11 cellular contexts compared by ENCODE assay signal in the genomic region with DNA sequence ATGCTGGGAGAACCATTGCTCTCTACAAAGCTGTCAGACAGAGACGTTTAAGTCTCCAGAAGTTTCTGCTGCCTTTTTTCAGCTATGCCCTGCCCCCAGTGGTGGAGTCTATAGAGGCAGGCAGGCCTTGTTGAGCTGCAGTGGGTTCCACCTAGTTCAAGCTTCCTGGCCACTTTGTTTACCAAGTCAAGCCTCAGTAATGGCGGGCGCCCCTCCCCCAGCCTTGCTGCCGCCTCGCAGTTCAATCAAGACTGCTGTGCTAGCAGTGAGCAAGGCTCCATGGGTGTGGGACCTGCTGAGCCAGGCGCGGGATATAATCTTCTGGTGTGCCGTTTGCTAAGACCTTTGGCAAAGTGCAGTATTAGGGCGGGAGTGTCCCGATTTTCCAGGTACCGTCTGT. TPM values are rescaled to one million over a fixed set of nuclear protein-coding genes. Genes with fewer than 3 reads are reported as not detected.
DNase-seq lines count a peak whose midpoint lies in the region; ATAC-seq, FAIRE-seq and TF ChIP-seq lines count a peak whose summit lies in the region.
"Had no signal": no experiment of that assay in that cellular context is flagged by ENCODE, and none has a peak within 500 bp of the region (broad histone marks: within the 10 kb centered on the region; RNA-seq: fewer than 3 reads in every experiment).

No MANE protein-coding gene starts in this region.

- FAIRE-seq in H54 (lab: Jason Lieb, UNC): no peak
- FAIRE-seq: kidney had no signal

- CTCF ChIA-PET in activated CD8-positive, alpha-beta T cell treated with anti-CD3 and anti-CD28 coated beads, Interleukin-2, amount 10 ng/mL, durations not matched to agents 7 days and 5 days (lab: Charles Lee): interaction anchor here (0.7 to 1.6 kb wide), 10 partner anchors 9 to 73 kb away, joined by 3 to 7 read pairs (median 4); no protein-coding TSS in a partner anchor

- H3K27me3 Mint-ChIP-seq in activated CD8-positive, alpha-beta T cell treated with anti-CD3 and anti-CD28 coated beads, Interleukin-2, amount 10 ng/mL, durations not matched to agents 7 days and 5 days (ENCODE audit: low read depth): no peaks in the 10 kb centered on the region
- no peaks in the 10 kb centered on the region for H3K27me3 Mint-ChIP-seq in neural crest cell (ENCODE audit: low read depth)

- peaks cover 2% of the 10 kb centered on the region for H3K4me1 Mint-ChIP-seq in activated CD8-positive, alpha-beta T cell treated with anti-CD3 and anti-CD28 coated beads, Interleukin-2, amount 10 ng/mL, durations not matched to agents 7 days and 5 days (ENCODE audit: low read depth)
- no peaks in the 10 kb centered on the region for H3K4me1 Mint-ChIP-seq in neural crest cell

- no peak for ATAC-seq in activated CD8-positive, alpha-beta T cell treated with anti-CD3 and anti-CD28 coated beads, Interleukin-2, amount 10 ng/mL, durations not matched to agents 7 days and 5 days
- ATAC-seq in HG02678 (IDR thresholded peaks at IDR 0.05; ENCODE audit: unreplicated experiment): no peak

- no peak for TF ChIP-seq POLR2A in H54 (IDR thresholded peaks at IDR 0.05; ENCODE audit: low read depth, low read length)

- H3K27ac Mint-ChIP-seq in activated CD8-positive, alpha-beta T cell treated with anti-CD3 and anti-CD28 coated beads, Interleukin-2, amount 10 ng/mL, durations not matched to agents 7 days and 5 days: no peak overlapping the region
- H3K27ac Mint-ChIP-seq in neural crest cell (ENCODE audit: unreplicated experiment): no peak overlapping the region

- peaks cover 61% of the 10 kb centered on the region for H3K36me3 Mint-ChIP-seq in activated CD8-positive, alpha-beta T cell treated with anti-CD3 and anti-CD28 coated beads, Interleukin-2, amount 10 ng/mL, durations not matched to agents 7 days and 5 days (ENCODE audit: low read depth)
- H3K36me3 Mint-ChIP-seq in neural crest cell (ENCODE audit: low read depth): peaks cover 64% of the 10 kb centered on the region

- H3K4me3 ChIP-seq in Jurkat, Clone E6-1 (ENCODE audit: low read length): no peak overlapping the region
- H3K4me3 ChIP-seq: HAP-1 had no signal

- no peak overlapping the region for H3K4me3 Mint-ChIP-seq in activated CD8-positive, alpha-beta T cell treated with anti-CD3 and anti-CD28 coated beads, Interleukin-2, amount 10 ng/mL, durations not matched to agents 7 days and 5 days
- no peak overlapping the region for H3K4me3 Mint-ChIP-seq in neural crest cell

- POLR2A ChIA-PET in activated CD8-positive, alpha-beta T cell treated with anti-CD3 and anti-CD28 coated beads, Interleukin-2, amount 10 ng/mL, durations not matched to agents 7 days and 5 days (lab: Charles Lee): no interaction called here

- no peaks in the 10 kb centered on the region for H3K9me3 Mint-ChIP-seq in activated CD8-positive, alpha-beta T cell treated with anti-CD3 and anti-CD28 coated beads, Interleukin-2, amount 10 ng/mL, durations not matched to agents 7 days and 5 days (ENCODE audit: insufficient read depth)
- H3K9me3 Mint-ChIP-seq in neural crest cell: peaks cover 11% of the 10 kb centered on the region

- peak; percentile 34 for TF ChIP-seq CTCF in neural crest cell (conservative IDR thresholded peaks at IDR 0.05)

- DNase-seq in NCI-H345 (lab: John Stamatoyannopoulos, UW) (peak; percentile 8), NCI-H345 treated with DMSO at 0.1 percent for 48 hours (lab: John Stamatoyannopoulos, UW; ENCODE audit: unreplicated experiment) (no peak), neural crest cell (ENCODE audit: low read depth, low spot score) (no peak), H54 (ENCODE audit: insufficient read length, low spot score) (no peak)
- DNase-seq in Jurkat, Clone E6-1 (ENCODE audit: low read depth, low spot score): peak; percentile 51
- peak; percentile 30 for DNase-seq in activated CD8-positive, alpha-beta T cell treated with anti-CD3 and anti-CD28 coated beads, Interleukin-2, amount 10 ng/mL, durations not matched to agents 7 days and 5 days
- no peak for DNase-seq in stimulated activated naive CD4-positive, alpha-beta T cell treated with Interleukin-2 at 50 U/mL for 16 hours (lab: John Stamatoyannopoulos, UW)
- DNase-seq: kidney, NCI-H2029 treated with DMSO at 0.1 percent for 48 hours had no signal

RNA-seq across cellular contexts. Expression of gene SCYGR2, which starts 52.7 kb away (rescaled TPM):
- not detected for polyA plus RNA-seq in Jurkat, Clone E6-1 (2012; ENCODE audit: insufficient read depth, insufficient read length)
- total RNA-seq in activated CD8-positive, alpha-beta T cell treated with anti-CD3 and anti-CD28 coated beads, Interleukin-2, amount 10 ng/mL, durations not matched to agents 7 days and 5 days: not detected
- not detected in 2 replicates for total RNA-seq in neural crest cell
- total RNA-seq: kidney had no signal

Comparison
In these comparisons a context has a peak if more than half of its experiments do, and no peak if none do; other contexts are left out.
1. DNase-seq: peak in NCI-H345 (single experiment), Jurkat, Clone E6-1 (single experiment) and activated CD8-positive, alpha-beta T cell treated with anti-CD3 and anti-CD28 coated beads, Interleukin-2, amount 10 ng/mL, durations not matched to agents 7 days and 5 days (single experiment); none in NCI-H345 treated with DMSO at 0.1 percent for 48 hours (single experiment), neural crest cell (single experiment), H54 (single experiment) and stimulated activated naive CD4-positive, alpha-beta T cell treated with Interleukin-2 at 50 U/mL for 16 hours (single experiment).